ENCODE assay signal across 8 cellular contexts in genomic region chr1:166840309-166841302, GRCh38. TPM values are rescaled to one million over a fixed set of nuclear protein-coding genes. Genes with fewer than 3 reads are reported as not detected.
DNase-seq lines count a peak whose midpoint lies in the region; ATAC-seq and TF ChIP-seq lines count a peak whose summit lies in the region.

No MANE protein-coding gene starts in this region.

- in situ Hi-C loops in T47D (cut with HindIII; ENCODE audit: low pct_unique_long_range_greater_than_20kb, low sequenced_read_pairs) = no loop called here

- 76% methylated on average over 16 of the region's 16 CpGs for WGBS in thymus

- H3K4me1 ChIP-seq in BE2C = peaks cover 6% of the 10 kb centered on the region
- peaks cover 38 to 68% of the 10 kb centered on the region in 2 donors for H3K4me1 ChIP-seq in left lung
- peaks cover 10% of the 10 kb centered on the region for H3K4me1 ChIP-seq in thymus (ENCODE audit: control insufficient read depth, insufficient read depth, low read length)

- H3K27me3 ChIP-seq in BE2C (no peaks in the 10 kb centered on the region; the same call in 1 of the 2 replicates), left lung (no peaks in the 10 kb centered on the region), thymus (ENCODE audit: control insufficient read depth, insufficient read depth) (no peaks in the 10 kb centered on the region)

- H3K36me3 ChIP-seq in BE2C (peaks cover 46% of the 10 kb centered on the region), left lung (peaks cover 0 to 47% of the 10 kb centered on the region in 2 donors), thymus (ENCODE audit: control insufficient read depth, insufficient read depth) (peaks cover 30% of the 10 kb centered on the region)

- intact Hi-C loops in left lung (cut with DNase I) = no loop called here

- H3K9me3 ChIP-seq in BE2C (no peaks in the 10 kb centered on the region), left lung (no peaks in the 10 kb centered on the region), thymus (ENCODE audit: control insufficient read depth) (no peaks in the 10 kb centered on the region)

- peak; percentile 37 for ATAC-seq in left lung
- no peak for ATAC-seq in HG03442 (IDR thresholded peaks at IDR 0.05; ENCODE audit: unreplicated experiment)
- ATAC-seq in HG02571 (IDR thresholded peaks at IDR 0.05; ENCODE audit: unreplicated experiment) = no peak
- no peak for ATAC-seq in HG03159 (IDR thresholded peaks at IDR 0.05; ENCODE audit: unreplicated experiment)

- H3K27ac ChIP-seq in left lung (peak overlapping the region; percentile 75 to 76), thymus (ENCODE audit: low read depth) (no peak overlapping the region)

- TF ChIP-seq CTCF in BE2C (IDR thresholded peaks at IDR 0.05; ENCODE audit: low read depth, low read length) = no peak
- TF ChIP-seq CTCF in LNCaP clone FGC (IDR thresholded peaks at IDR 0.05; ENCODE audit: control insufficient read depth, extremely low read depth, insufficient read depth) = no peak
- TF ChIP-seq CTCF in left lung (IDR thresholded peaks at IDR 0.05) = no peak

- no peak for DNase-seq in BE2C
- DNase-seq in LNCaP clone FGC (ENCODE audit: low read depth) = no peak
- peak; percentile 36 to 86 for DNase-seq in T47D (ENCODE audit: low read depth in 1 of 2, low spot score in 1 of 2)
- peak; percentile 48 to 59 for DNase-seq in left lung

- peak overlapping the region; percentile 76 for H3K4me3 ChIP-seq in BE2C (ENCODE audit: low read depth, low read length)
- H3K4me3 ChIP-seq in LNCaP clone FGC (ENCODE audit: low read depth, low read length) = peak overlapping the region; percentile 75
- peak overlapping the region; percentile 65 to 81 for H3K4me3 ChIP-seq in left lung
- H3K4me3 ChIP-seq in thymus (ENCODE audit: low read length) = peak overlapping the region; percentile 67

RNA-seq across cellular contexts. Expression of gene POGK, which starts 1.3 kb away (rescaled TPM):
- polyA plus RNA-seq in BE2C (2012; ENCODE audit: insufficient read depth, insufficient read length, low read depth) = 36.2 TPM
- total RNA-seq in left lung = 10 to 100 TPM; 48.9 to 49.6 TPM
- 14.1 TPM for polyA plus RNA-seq in thymus

RNA-seq across cellular contexts. Expression of gene TADA1, which starts 35.5 kb away (rescaled TPM):
- polyA plus RNA-seq in BE2C (2012; ENCODE audit: insufficient read depth, insufficient read length, low read depth) = 20.9 TPM
- 1 to 10 TPM; 7.5 to 9.4 TPM for total RNA-seq in left lung
- polyA plus RNA-seq in thymus = 16.5 TPM

Comparison
In these comparisons a context has a peak if more than half of its experiments do, and no peak if none do; other contexts are left out.
1. DNase-seq: peak in T47D (2 of 2) and left lung (2 of 2); none in BE2C (single experiment) and LNCaP clone FGC (single experiment).
2. Peak in every context shown above with its lines, with median percentiles within 50 percentile points of each other: H3K4me3 ChIP-seq.